In genomic region chr19:8505680-8506401, GRCh38 we compare ENCODE assay signal across 8 cellular contexts. TPM values are rescaled to one million over a fixed set of nuclear protein-coding genes. Genes with fewer than 3 reads are reported as not detected.
A peak's percentile ranks its signal among the peaks of the same experiment; 100 is the strongest.
DNase-seq lines count a peak whose midpoint lies in the region; ATAC-seq and TF ChIP-seq lines count a peak whose summit lies in the region.

No MANE protein-coding gene starts in this region.

- no peaks in the 10 kb centered on the region for H3K27me3 ChIP-seq in muscle layer of colon (ENCODE audit: control insufficient read depth in 1 of 2, insufficient read depth in 2 of 2, low read length in 2 of 2)

- H3K9ac ChIP-seq in muscle layer of colon (ENCODE audit: low read length), result no peak overlapping the region

- ATAC-seq in HG03460 (IDR thresholded peaks at IDR 0.05; ENCODE audit: unreplicated experiment), result peak; percentile 49
- peak; percentile 56 for ATAC-seq in esophagus mucosa
- no peak for ATAC-seq in HG03135 (IDR thresholded peaks at IDR 0.05; ENCODE audit: unreplicated experiment)

- peaks cover 13% of the 10 kb centered on the region for H3K4me1 ChIP-seq in OCI-LY7 (ENCODE audit: insufficient read depth, low read length, poor library complexity, severe bottlenecking)
- H3K4me1 ChIP-seq in muscle layer of colon (ENCODE audit: insufficient read depth, low read length), result peaks cover 6% of the 10 kb centered on the region

- H3K9me3 ChIP-seq in OCI-LY7 (ENCODE audit: low read length) (no peaks in the 10 kb centered on the region), muscle layer of colon (ENCODE audit: low read length) (no peaks in the 10 kb centered on the region)

- peaks cover 19% of the 10 kb centered on the region for H3K4me1 Mint-ChIP-seq in activated T-cell treated with anti-CD3 and anti-CD28 coated beads, Interleukin-2, amount 50 U/mL, for 24 hours (ENCODE audit: low read depth)

- POLR2A ChIA-PET in OCI-LY7 (lab: Charles Lee), result interaction anchor here (0.8 to 1.1 kb wide), 2 partner anchors 8 to 32 kb away, joined by 3 to 5 read pairs; partner anchors contain the start of gene ZNF414

- peak; percentile 94 for TF ChIP-seq CTCF in OCI-LY7 (conservative IDR thresholded peaks at IDR 0.05; ENCODE audit: low read length)

- no peaks in the 10 kb centered on the region for H4K20me1 ChIP-seq in OCI-LY7 (ENCODE audit: insufficient read depth, low read length)

- H3K4me3 Mint-ChIP-seq in activated T-cell treated with anti-CD3 and anti-CD28 coated beads, Interleukin-2, amount 50 U/mL, for 24 hours, result peak overlapping the region; percentile 86

- H3K4me2 ChIP-seq in OCI-LY7 (ENCODE audit: low read length), result peak overlapping the region; percentile 86

- no peaks in the 10 kb centered on the region; the same call in 1 of the 2 replicates for H3K36me3 ChIP-seq in OCI-LY7 (ENCODE audit: insufficient read depth, low read length)
- no peaks in the 10 kb centered on the region for H3K36me3 ChIP-seq in muscle layer of colon (ENCODE audit: insufficient read depth, low read length)

- peak overlapping the region; percentile 71 for H3K4me3 ChIP-seq in OCI-LY7 (ENCODE audit: low read depth, low read length, poor library complexity, severe bottlenecking)
- peak overlapping the region; percentile 45 to 67 for H3K4me3 ChIP-seq in muscle layer of colon (ENCODE audit: low read depth in 1 of 2, low read length in 2 of 2)

- no TSS peak for BruUV-seq in OCI-LY7 (replicated peaks; lab: Mats Ljungman, UMichigan)

- H3K27ac ChIP-seq in OCI-LY7 (ENCODE audit: low read depth, low read length, poor library complexity, severe bottlenecking), result peak overlapping the region; percentile 47
- H3K27ac ChIP-seq in muscle layer of colon (ENCODE audit: low read depth, low read length), result peak overlapping the region; percentile 30

- peak overlapping the region; percentile 87 for H3K27ac Mint-ChIP-seq in activated T-cell treated with anti-CD3 and anti-CD28 coated beads, Interleukin-2, amount 50 U/mL, for 24 hours

- peaks cover 10% of the 10 kb centered on the region for H3K36me3 Mint-ChIP-seq in activated T-cell treated with anti-CD3 and anti-CD28 coated beads, Interleukin-2, amount 50 U/mL, for 24 hours (ENCODE audit: low read depth)

- no peaks in the 10 kb centered on the region for H3K27me3 Mint-ChIP-seq in activated T-cell treated with anti-CD3 and anti-CD28 coated beads, Interleukin-2, amount 50 U/mL, for 24 hours

- H2AFZ ChIP-seq in OCI-LY7 (ENCODE audit: low read length), result peak overlapping the region; percentile 94

- CTCF ChIA-PET in OCI-LY7 (lab: Charles Lee; ENCODE audit: unreplicated experiment), result interaction anchor here (0.6 to 1.2 kb wide), 3 partner anchors 92 to 187 kb away, joined by 3 read pairs; partner anchors contain the start of gene MARCHF2

- intact Hi-C loops in OCI-LY7 (cut with micrococcal nuclease; ENCODE audit: unreplicated experiment), result loop anchor here (1.0 to 2.0 kb wide), 2 partner anchors 93 to 151 kb away; partner anchors contain the start of gene MARCHF2

- H3K9me3 Mint-ChIP-seq in activated T-cell treated with anti-CD3 and anti-CD28 coated beads, Interleukin-2, amount 50 U/mL, for 24 hours, result no peaks in the 10 kb centered on the region

- H3K9me2 ChIP-seq in OCI-LY7 (ENCODE audit: insufficient read depth, low read length), result no peaks in the 10 kb centered on the region

- no peaks in the 10 kb centered on the region for H3K79me2 ChIP-seq in OCI-LY7 (ENCODE audit: insufficient read depth, low read depth, low read length)

- peak; percentile 17 for DNase-seq in GDM1 (lab: John Stamatoyannopoulos, UW)
- DNase-seq in OCI-LY7 (ENCODE audit: low spot score), result peak; percentile 83
- peak; percentile 89 for DNase-seq in activated T-cell treated with anti-CD3 and anti-CD28 coated beads, Interleukin-2, amount 50 U/mL, for 24 hours
- DNase-seq in stimulated activated CD8-positive, alpha-beta memory T cell treated with anti-CD3 and anti-CD28 coated beads, Interleukin-7, amount 100 ng/mL, for 1 hour (ENCODE audit: low read depth in 2 of 2), result peak; percentile 38 to 56

RNA-seq across cellular contexts. Expression of gene PRAM1, which starts 3.4 kb away (rescaled TPM):
- total RNA-seq in OCI-LY7 (2014; rRNA removed; shearing (Covaris generic)), result 0.08 and 0.28 TPM in 2 replicates
- 3.1 TPM in 2 replicates for total RNA-seq in OCI-LY7 (2022)
- total RNA-seq in esophagus mucosa, result 0.76 TPM

RNA-seq across cellular contexts. Expression of gene ZNF414, which starts 8.1 kb away (rescaled TPM):
- total RNA-seq in OCI-LY7 (2014; rRNA removed; shearing (Covaris generic)), result 3.1 and 8.7 TPM in 2 replicates
- 39.0 and 47.5 TPM in 2 replicates for total RNA-seq in OCI-LY7 (2022)
- 13.3 TPM for total RNA-seq in esophagus mucosa

Comparison
In these comparisons a context has a peak if more than half of its experiments do, and no peak if none do; other contexts are left out.
1. DNase-seq: peak in every context shown above with its lines; median percentile 89 in activated T-cell treated with anti-CD3 and anti-CD28 coated beads, Interleukin-2, amount 50 U/mL, for 24 hours; 83 in OCI-LY7; 47 in stimulated activated CD8-positive, alpha-beta memory T cell treated with anti-CD3 and anti-CD28 coated beads, Interleukin-7, amount 100 ng/mL, for 1 hour; 17 in GDM1.